In genomic region chr22:43923191-43923590, GRCh38 we compare ENCODE assay signal across 8 cellular contexts. TPM values are rescaled to one million over a fixed set of nuclear protein-coding genes. Genes with fewer than 3 reads are reported as not detected.
DNase-seq lines count a peak whose midpoint lies in the region; ATAC-seq and TF ChIP-seq lines count a peak whose summit lies in the region.

No MANE protein-coding gene starts in this region.

- peaks cover 60% of the 10 kb centered on the region for H3K4me1 ChIP-seq in adipocyte (ENCODE audit: control insufficient read depth, insufficient read depth, low read length)
- H3K4me1 ChIP-seq in right lobe of liver: peaks cover 0 to 46% (median 23%) of the 10 kb centered on the region in 4 donors

- H3K36me3 ChIP-seq in adipocyte (ENCODE audit: control insufficient read depth, insufficient read depth, low read length, severe bottlenecking) (peaks cover 13% of the 10 kb centered on the region), right lobe of liver (peaks cover 0 to 10% (median 3%) of the 10 kb centered on the region in 4 donors)

- DNase-seq in CD4-positive, alpha-beta T cell: peak in 1 of 10 experiments; percentile 1
- DNase-seq in HT1080 (ENCODE audit: low read depth) (peak; percentile 7), adipocyte (ENCODE audit: low read depth) (no peak), right lobe of liver (no peak), AG20443 (ENCODE audit: low spot score) (no peak), NCI-H128 (lab: John Stamatoyannopoulos, UW; ENCODE audit: unreplicated experiment) (no peak), NCI-H1436 (lab: John Stamatoyannopoulos, UW) (no peak)

- CTCF ChIA-PET in CD4-positive, alpha-beta T cell (lab: Charles Lee): no interaction called here

- peaks cover 44% of the 10 kb centered on the region for H3K27me3 Mint-ChIP-seq in CD4-positive, alpha-beta T cell

- H3K9me3 Mint-ChIP-seq in CD4-positive, alpha-beta T cell: no peaks in the 10 kb centered on the region

- no peak overlapping the region for H3K27ac Mint-ChIP-seq in CD4-positive, alpha-beta T cell

- intact Hi-C loops in CD4-positive, alpha-beta T cell (cut with DNase I, micrococcal nuclease): no loop called here
- intact Hi-C loops in right lobe of liver (cut with DNase I): no loop called here

- POLR2A ChIA-PET in CD4-positive, alpha-beta T cell (lab: Charles Lee): interaction anchor here (1.5 kb wide), 1 partner anchor 32 kb away, joined by 5 read pairs; the partner anchor contains the start of gene SAMM50

- 0% methylated on average over 7 of the region's 13 CpGs for WGBS in right lobe of liver (ENCODE audit: insufficient coverage, low coverage, low lambda C conversion rate, missing lambda C conversion rate)

- peaks cover 5% of the 10 kb centered on the region for H3K4me1 Mint-ChIP-seq in CD4-positive, alpha-beta T cell (ENCODE audit: low read depth)

- no peak overlapping the region for H3K27ac ChIP-seq in CD4-positive, alpha-beta T cell (ENCODE audit: low read depth, low read length)
- no peak overlapping the region for H3K27ac ChIP-seq in right lobe of liver

- no peaks in the 10 kb centered on the region for H3K9me3 ChIP-seq in CD4-positive, alpha-beta T cell (ENCODE audit: control insufficient read depth, low read length)
- H3K9me3 ChIP-seq in adipocyte (ENCODE audit: control insufficient read depth, low read length): no peaks in the 10 kb centered on the region
- H3K9me3 ChIP-seq in right lobe of liver: no peaks in the 10 kb centered on the region

- H3K4me3 ChIP-seq in adipocyte (ENCODE audit: low read length) (peak overlapping the region; percentile 66), right lobe of liver (peak overlapping the region; percentile 81 to 99 (median 86))

- ATAC-seq in CD4-positive, alpha-beta T cell (ENCODE audit: poor library complexity): peak; percentile 27
- ATAC-seq in right lobe of liver (no peak), GM21360 (IDR thresholded peaks at IDR 0.05; ENCODE audit: unreplicated experiment) (no peak)

- H3K27me3 ChIP-seq in CD4-positive, alpha-beta T cell (ENCODE audit: control insufficient read depth, insufficient read depth, low read length): peaks cover 25% of the 10 kb centered on the region
- H3K27me3 ChIP-seq in adipocyte (replicated peaks; ENCODE audit: control insufficient read depth, insufficient read depth, low read length) (no peaks in the 10 kb centered on the region), right lobe of liver (no peaks in the 10 kb centered on the region)

- peak overlapping the region; percentile 40 for H3K9ac ChIP-seq in adipocyte (ENCODE audit: low read length)

- TF ChIP-seq CTCF in CD4-positive, alpha-beta T cell (IDR thresholded peaks at IDR 0.05): no peak
- TF ChIP-seq CTCF in right lobe of liver (IDR thresholded peaks at IDR 0.05): no peak

- H3K36me3 Mint-ChIP-seq in CD4-positive, alpha-beta T cell (ENCODE audit: low read depth): no peaks in the 10 kb centered on the region

- peak overlapping the region; percentile 93 for H3K4me3 Mint-ChIP-seq in CD4-positive, alpha-beta T cell

- TF ChIP-seq POLR2A in right lobe of liver (IDR thresholded peaks at IDR 0.05): no peak

RNA-seq across cellular contexts. Expression of gene PNPLA3, which starts 0.4 kb away (rescaled TPM):
- not detected for total RNA-seq in CD4-positive, alpha-beta T cell
- total RNA-seq in HT1080 (2014; rRNA removed; shearing (Covaris generic)): 1.7 and 4.3 TPM in 2 replicates
- 1.7 and 1.9 TPM in 2 replicates for polyA plus RNA-seq in HT1080 (2015; cell fraction: cytosol; rRNA removed)
- 6.2 and 7.0 TPM in 2 replicates for polyA plus RNA-seq in HT1080 (2015; cell fraction: nucleus; rRNA removed)
- 10 to 100 TPM; 17.5 to 66.8 (median 60.3) TPM for total RNA-seq in right lobe of liver

RNA-seq across cellular contexts. Expression of gene PNPLA5, which starts 31.4 kb away (rescaled TPM):
- not detected for total RNA-seq in CD4-positive, alpha-beta T cell
- total RNA-seq in HT1080 (2014; rRNA removed; shearing (Covaris generic)): not detected in 2 replicates
- polyA plus RNA-seq in HT1080 (2015; cell fraction: cytosol; rRNA removed): 0.05 TPM in 1 of 2 replicates, not detected in the other
- polyA plus RNA-seq in HT1080 (2015; cell fraction: nucleus; rRNA removed): not detected in 2 replicates
- 1 to 10 TPM in 1 of 6 experiments, not detected in 5; 2.8 TPM for total RNA-seq in right lobe of liver

RNA-seq across cellular contexts. Expression of gene SAMM50, which starts 32.1 kb away (rescaled TPM):
- total RNA-seq in CD4-positive, alpha-beta T cell: 10 to 100 TPM; 15.2 to 18.0 TPM
- total RNA-seq in HT1080 (2014; rRNA removed; shearing (Covaris generic)): 51.8 and 57.5 TPM in 2 replicates
- 61.2 and 69.3 TPM in 2 replicates for polyA plus RNA-seq in HT1080 (2015; cell fraction: cytosol; rRNA removed)
- 65.3 and 66.5 TPM in 2 replicates for polyA plus RNA-seq in HT1080 (2015; cell fraction: nucleus; rRNA removed)
- total RNA-seq in right lobe of liver: 10 to 100 TPM; 17.5 to 39.5 (median 21.0) TPM
